ENCODE assay signal across 20 cellular contexts in genomic region chr4:36086387-36086786, GRCh38.
"Had no signal": no experiment of that assay in that cellular context is flagged by ENCODE, and none has a peak within 500 bp of the region (broad histone marks: within the 10 kb centered on the region; RNA-seq: fewer than 3 reads in every experiment).

No MANE protein-coding gene starts in this region.

- H3K4me1 ChIP-seq: adrenal gland, ascending aorta, esophagus squamous epithelium, gastrocnemius medialis, pancreas, psoas muscle, right atrium auricular region, tibial artery had no signal

- ATAC-seq: gastrocnemius medialis; left cardiac atrium; pancreas; psoas muscle; stimulated activated naive CD8-positive, alpha-beta T cell treated with anti-CD3 and anti-CD28 coated beads, Interleukin-15, amount 100 ng/mL, for 72 hours had no signal

- H3K27me3 Mint-ChIP-seq: memory B cell; stimulated activated naive CD8-positive, alpha-beta T cell treated with anti-CD3 and anti-CD28 coated beads, Interleukin-15, amount 100 ng/mL, for 72 hours had no signal

- H3K4me3 ChIP-seq: adrenal gland, ascending aorta, esophagus squamous epithelium, gastrocnemius medialis, pancreas, psoas muscle, right atrium auricular region, tibial artery had no signal

- H3K27me3 ChIP-seq: adrenal gland, ascending aorta, brain microvascular endothelial cell, esophagus squamous epithelium, gastrocnemius medialis, pancreas, right atrium auricular region, tibial artery had no signal

- H3K36me3 ChIP-seq: adrenal gland, ascending aorta, brain microvascular endothelial cell, gastrocnemius medialis, right atrium auricular region, tibial artery had no signal

- H3K9me3 ChIP-seq: adrenal gland, ascending aorta, esophagus squamous epithelium, gastrocnemius medialis, pancreas, psoas muscle, right atrium auricular region, SK-N-SH, tibial artery had no signal

- H3K4me1 Mint-ChIP-seq: nephron progenitor cell had no signal

- H3K27ac Mint-ChIP-seq: nephron progenitor cell; stimulated activated naive CD8-positive, alpha-beta T cell treated with anti-CD3 and anti-CD28 coated beads, Interleukin-15, amount 100 ng/mL, for 72 hours had no signal

- H3K9me3 Mint-ChIP-seq: activated T-cell treated with anti-CD3 and anti-CD28 coated beads, Interleukin-2, amount 50 U/mL, for 4 hours; memory B cell; nephron progenitor cell; stimulated activated naive CD8-positive, alpha-beta T cell treated with anti-CD3 and anti-CD28 coated beads, Interleukin-15, amount 100 ng/mL, for 72 hours had no signal

- DNase-seq: activated gamma-delta T cell treated with Interleukin-2 at 50 U/mL for 16 hours; activated T-cell treated with anti-CD3 and anti-CD28 coated beads, Interleukin-2, amount 50 U/mL, for 4 hours; adrenal gland; brain microvascular endothelial cell; central memory CD4-positive, alpha-beta T cell; esophagus squamous epithelium; gastrocnemius medialis; islet precursor cell; left cardiac atrium; nephron progenitor cell; pancreas; psoas muscle; SIG-M5; SK-N-SH; stimulated activated CD4-positive, alpha-beta T cell treated with anti-CD3 and anti-CD28 coated beads, Interleukin-4, amount 100 ng/mL, for 24 hours; stimulated activated naive CD8-positive, alpha-beta T cell treated with anti-CD3 and anti-CD28 coated beads, Interleukin-15, amount 100 ng/mL, for 72 hours; tibial artery had no signal

- H3K4me3 Mint-ChIP-seq: activated T-cell treated with anti-CD3 and anti-CD28 coated beads, Interleukin-2, amount 50 U/mL, for 4 hours; memory B cell; nephron progenitor cell had no signal

- H3K27ac ChIP-seq: adrenal gland, ascending aorta, brain microvascular endothelial cell, esophagus squamous epithelium, gastrocnemius medialis, pancreas, psoas muscle, right atrium auricular region, tibial artery had no signal
